ENCODE assay signal across 17 cellular contexts in genomic region chr12:5480218-5480952, GRCh38. TPM values are rescaled to one million over a fixed set of nuclear protein-coding genes. Genes with fewer than 3 reads are reported as not detected.
DNase-seq lines count a peak whose midpoint lies in the region; ATAC-seq and TF ChIP-seq lines count a peak whose summit lies in the region.
"Had no signal": no experiment of that assay in that cellular context is flagged by ENCODE, and none has a peak within 500 bp of the region (broad histone marks: within the 10 kb centered on the region; RNA-seq: fewer than 3 reads in every experiment).

No MANE protein-coding gene starts in this region.

- DNase-seq in H7 (peak; percentile 74), NCI-H2227 (lab: John Stamatoyannopoulos, UW; ENCODE audit: unreplicated experiment) (peak; percentile 4), endodermal cell (peak; percentile 87), NCI-H2029 treated with DMSO at 0.1 percent for 48 hours (lab: John Stamatoyannopoulos, UW) (no peak)
- no peak for DNase-seq in activated CD8-positive, alpha-beta memory T cell treated with anti-CD3 and anti-CD28 coated beads, Interleukin-2, amount 50 U/mL, for 4 hours
- DNase-seq: effector CD4-positive, alpha-beta T cell; gastrocnemius medialis; HFFc6; small intestine; SW 1271 had no signal

- H3K9me3 ChIP-seq in endodermal cell (ENCODE audit: control insufficient read depth, low read length) = no peaks in the 10 kb centered on the region
- no peaks in the 10 kb centered on the region for H3K9me3 ChIP-seq in neuron (ENCODE audit: low read length)
- H3K9me3 ChIP-seq: gastrocnemius medialis, neutrophil had no signal

- H3K27me3 Mint-ChIP-seq in endodermal cell (ENCODE audit: insufficient read depth) = no peaks in the 10 kb centered on the region

- H3K4me3 Mint-ChIP-seq in endodermal cell = no peak overlapping the region
- H3K4me3 Mint-ChIP-seq: CD14-positive monocyte, HFFc6 had no signal

- TF ChIP-seq CTCF in endodermal cell (conservative IDR thresholded peaks at IDR 0.05) = no peak

- no peak overlapping the region for H2AFZ ChIP-seq in neuron (ENCODE audit: low read depth, low read length)

- H3K36me3 Mint-ChIP-seq in endodermal cell (ENCODE audit: low read depth) = no peaks in the 10 kb centered on the region
- H3K36me3 Mint-ChIP-seq: CD14-positive monocyte had no signal

- 4 to 9% methylated on average over 12 to 21 of the region's 21 CpGs for WGBS in endodermal cell (ENCODE audit: insufficient coverage in 1 of 2, insufficient read length in 1 of 2), 2 experiments

- H3K9ac ChIP-seq in endodermal cell (ENCODE audit: extremely low read depth, low read length, poor library complexity, severe bottlenecking) = peak overlapping the region; percentile 42

- H3K27me3 ChIP-seq in H7 (ENCODE audit: control insufficient read depth, insufficient read depth, low read length) (peaks cover 1% of the 10 kb centered on the region; the same call in 1 of the 2 replicates), endodermal cell (ENCODE audit: control insufficient read depth, insufficient read depth, low read length, poor library complexity, severe bottlenecking) (peaks cover 3% of the 10 kb centered on the region), neuron (ENCODE audit: insufficient read depth, low read length) (peaks cover 21% of the 10 kb centered on the region)
- H3K27me3 ChIP-seq: gastrocnemius medialis, neutrophil had no signal

- H3K4me3 ChIP-seq in H7 (ENCODE audit: insufficient read depth, low read depth, low read length) = peak overlapping the region; percentile 31
- H3K4me3 ChIP-seq in endodermal cell (ENCODE audit: low read length) = peak overlapping the region; percentile 74
- peak overlapping the region; percentile 13 for H3K4me3 ChIP-seq in neuron (ENCODE audit: low read length)
- H3K4me3 ChIP-seq: gastrocnemius medialis had no signal

- H3K4me1 ChIP-seq in endodermal cell (ENCODE audit: control insufficient read depth, insufficient read depth, low read length) (peaks cover 10% of the 10 kb centered on the region), neuron (ENCODE audit: insufficient read depth, low read length) (peaks cover 10% of the 10 kb centered on the region)
- H3K4me1 ChIP-seq: gastrocnemius medialis had no signal

- no peak for ATAC-seq in HG03280 (IDR thresholded peaks at IDR 0.05; ENCODE audit: unreplicated experiment)
- no peak for ATAC-seq in HG03097 (IDR thresholded peaks at IDR 0.05; ENCODE audit: low FRiP score, unreplicated experiment)
- ATAC-seq: activated CD4-positive, CD25-positive, alpha-beta regulatory T cell treated with anti-CD3 and anti-CD28 coated beads, Interleukin-2, amount 50 U/mL, for 24 hours; gastrocnemius medialis; left lobe of liver had no signal

- peak overlapping the region; percentile 95 for H3K27ac Mint-ChIP-seq in endodermal cell
- H3K27ac Mint-ChIP-seq: CD14-positive monocyte, HFFc6 had no signal

- H3K27ac ChIP-seq in endodermal cell (ENCODE audit: low read depth, low read length) = peak overlapping the region; percentile 78
- H3K27ac ChIP-seq: gastrocnemius medialis, neutrophil had no signal

- peaks cover 23% of the 10 kb centered on the region for H3K4me1 Mint-ChIP-seq in endodermal cell
- H3K4me1 Mint-ChIP-seq: CD14-positive monocyte had no signal

- H3K36me3 ChIP-seq in H7 (replicated peaks; ENCODE audit: control insufficient read depth, insufficient read depth, low read length) (no peaks in the 10 kb centered on the region), endodermal cell (ENCODE audit: control insufficient read depth, insufficient read depth, low read length) (no peaks in the 10 kb centered on the region), neuron (ENCODE audit: insufficient read depth, low read length) (no peaks in the 10 kb centered on the region)
- H3K36me3 ChIP-seq: gastrocnemius medialis, neutrophil had no signal

- H3K9me3 Mint-ChIP-seq in endodermal cell = no peaks in the 10 kb centered on the region
- H3K9me3 Mint-ChIP-seq: CD14-positive monocyte, HFFc6 had no signal

RNA-seq across cellular contexts. Expression of gene NTF3, which starts 48.5 kb away (rescaled TPM):
- total RNA-seq in H7 (2014; rRNA removed; shearing (Covaris generic)) = 0.90 and 0.92 TPM in 2 replicates
- 1 to 10 TPM in 1 of 2 donors, under 1 TPM in 1; 0.71 to 4.1 TPM for total RNA-seq in endodermal cell
- 2.7 TPM for polyA plus RNA-seq in endodermal cell (2013, experiment 1 of 2)
- 2.8 TPM for polyA plus RNA-seq in endodermal cell (2013, experiment 2 of 2)
- polyA plus RNA-seq: CD14-positive monocyte had no signal

Comparison
In these comparisons a context has a peak if more than half of its experiments do, and no peak if none do; other contexts are left out.
1. DNase-seq: peak in H7 (single experiment), NCI-H2227 (single experiment) and endodermal cell (single experiment); none in NCI-H2029 treated with DMSO at 0.1 percent for 48 hours (single experiment) and activated CD8-positive, alpha-beta memory T cell treated with anti-CD3 and anti-CD28 coated beads, Interleukin-2, amount 50 U/mL, for 4 hours (single experiment).
2. H3K4me3 ChIP-seq: peak in every context shown above with its lines; median percentile 74 in endodermal cell; 31 in H7; 13 in neuron.